8 cellular contexts compared by ENCODE assay signal in genomic region chr2:218962859-218963492, GRCh38.
A peak's percentile ranks its signal among the peaks of the same experiment; 100 is the strongest.
DNase-seq lines count a peak whose midpoint lies in the region; ATAC-seq and TF ChIP-seq lines count a peak whose summit lies in the region.

No MANE protein-coding gene starts in this region.

- peaks cover 21% of the 10 kb centered on the region for H3K4me1 ChIP-seq in HUES48 (ENCODE audit: control insufficient read depth, insufficient read depth, low read length)

- H3K4me3 ChIP-seq in HUES48 (ENCODE audit: low read depth, low read length) (peak overlapping the region; percentile 67), retinal pigment epithelial cell (ENCODE audit: low read length) (peak overlapping the region; percentile 14)

- H3K36me3 ChIP-seq in HUES48 (ENCODE audit: control insufficient read depth, insufficient read depth, low read length) = no peaks in the 10 kb centered on the region

- DNase-seq in AG08396 (ENCODE audit: low spot score) = peak; percentile 78
- DNase-seq in OCI-M1 (lab: John Stamatoyannopoulos, UW) = peak; percentile 66
- DNase-seq in activated naive CD8-positive, alpha-beta T cell treated with anti-CD3 and anti-CD28 coated beads, Interleukin-2, amount 50 U/mL, for 24 hours = peak; percentile 64
- peak in 40 of 51 donors; percentile 5 to 84 (median 56) for DNase-seq in hypothalamus (lab: John Stamatoyannopoulos, UW)
- DNase-seq in retinal pigment epithelial cell (ENCODE audit: low read depth) = no peak
- no peak for DNase-seq in KG1 (lab: John Stamatoyannopoulos, UW)

- no peak overlapping the region for H3K9ac ChIP-seq in HUES48 (ENCODE audit: low read depth, low read length)

- no peak overlapping the region for H3K27ac ChIP-seq in HUES48 (ENCODE audit: low read depth, low read length)

- no peak overlapping the region for H3K4me3 Mint-ChIP-seq in activated naive CD8-positive, alpha-beta T cell treated with anti-CD3 and anti-CD28 coated beads, Interleukin-2, amount 50 U/mL, for 24 hours

- no peak for ATAC-seq in activated naive CD8-positive, alpha-beta T cell treated with anti-CD3 and anti-CD28 coated beads, Interleukin-2, amount 50 U/mL, for 24 hours
- ATAC-seq in HG03520 (IDR thresholded peaks at IDR 0.05; ENCODE audit: unreplicated experiment) = no peak

- no peak overlapping the region for H3K27ac Mint-ChIP-seq in activated naive CD8-positive, alpha-beta T cell treated with anti-CD3 and anti-CD28 coated beads, Interleukin-2, amount 50 U/mL, for 24 hours

- H3K27me3 ChIP-seq in HUES48 (ENCODE audit: control insufficient read depth, insufficient read depth, low read length) = peaks cover 58% of the 10 kb centered on the region

- TF ChIP-seq CTCF in retinal pigment epithelial cell (conservative IDR thresholded peaks at IDR 0.05; ENCODE audit: low read depth, low read length) = no peak

- H3K27me3 Mint-ChIP-seq in activated naive CD8-positive, alpha-beta T cell treated with anti-CD3 and anti-CD28 coated beads, Interleukin-2, amount 50 U/mL, for 24 hours = peaks cover 74% of the 10 kb centered on the region

- H3K9me3 ChIP-seq in HUES48 (ENCODE audit: control insufficient read depth, insufficient read depth, low read length) = no peaks in the 10 kb centered on the region

- H3K4me1 Mint-ChIP-seq in activated naive CD8-positive, alpha-beta T cell treated with anti-CD3 and anti-CD28 coated beads, Interleukin-2, amount 50 U/mL, for 24 hours = peaks cover 11% of the 10 kb centered on the region

- H3K36me3 Mint-ChIP-seq in activated naive CD8-positive, alpha-beta T cell treated with anti-CD3 and anti-CD28 coated beads, Interleukin-2, amount 50 U/mL, for 24 hours (ENCODE audit: low read depth) = no peaks in the 10 kb centered on the region

- no peaks in the 10 kb centered on the region for H3K9me3 Mint-ChIP-seq in activated naive CD8-positive, alpha-beta T cell treated with anti-CD3 and anti-CD28 coated beads, Interleukin-2, amount 50 U/mL, for 24 hours

Comparison
In these comparisons a context has a peak if more than half of its experiments do, and no peak if none do; other contexts are left out.
1. DNase-seq: peak in AG08396 (single experiment), OCI-M1 (single experiment), activated naive CD8-positive, alpha-beta T cell treated with anti-CD3 and anti-CD28 coated beads, Interleukin-2, amount 50 U/mL, for 24 hours (single experiment) and hypothalamus (40 of 51); none in retinal pigment epithelial cell (single experiment) and KG1 (single experiment).